In the genomic region with DNA sequence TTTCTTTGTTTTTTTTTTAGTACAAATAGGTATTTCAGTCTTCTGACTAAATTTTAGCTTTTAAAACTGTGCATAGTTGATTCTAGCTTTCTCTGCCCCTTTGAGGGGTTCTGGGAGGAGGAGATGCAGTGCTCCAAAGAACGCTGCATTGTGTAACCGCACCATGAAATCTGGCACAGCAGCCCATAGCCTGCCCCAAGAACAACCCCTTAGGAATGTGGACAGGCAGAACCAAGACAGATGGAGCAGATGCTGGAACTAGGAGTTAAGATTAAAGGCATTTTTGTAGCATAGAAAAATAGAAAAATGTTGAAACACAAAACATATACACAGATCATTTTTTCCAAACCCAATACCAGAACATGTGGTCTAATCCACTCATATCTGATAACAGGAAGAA, we compare ENCODE assay signal across 15 cellular contexts.
DNase-seq lines count a peak whose midpoint lies in the region; ATAC-seq and TF ChIP-seq lines count a peak whose summit lies in the region.
"Had no signal": no experiment of that assay in that cellular context is flagged by ENCODE, and none has a peak within 500 bp of the region (broad histone marks: within the 10 kb centered on the region; RNA-seq: fewer than 3 reads in every experiment).

No MANE protein-coding gene starts in this region.

- H3K27me3 Mint-ChIP-seq in Caco-2 (ENCODE audit: insufficient read depth, unreplicated experiment) = peaks cover 20% of the 10 kb centered on the region
- H3K27me3 Mint-ChIP-seq: activated CD4-positive, alpha-beta T cell treated with anti-CD3 and anti-CD28 coated beads for 36 hours; naive B cell had no signal

- intact Hi-C loops in ascending aorta (cut with DNase I) (no loop called here), ovary (cut with DNase I) (no loop called here), Caco-2 (cut with micrococcal nuclease; ENCODE audit: unreplicated experiment) (no loop called here)

- H3K27ac ChIP-seq in ascending aorta = peak overlapping the region; percentile 11 to 31
- peak overlapping the region; percentile 41 to 64 (median 56) for H3K27ac ChIP-seq in gastroesophageal sphincter
- H3K27ac ChIP-seq in ovary = peak overlapping the region in 1 of 2 donors; percentile 31

- no peak overlapping the region for H3K27ac Mint-ChIP-seq in Caco-2 (ENCODE audit: unreplicated experiment)
- H3K27ac Mint-ChIP-seq: activated CD4-positive, alpha-beta T cell treated with anti-CD3 and anti-CD28 coated beads for 36 hours; naive B cell had no signal

- no peaks in the 10 kb centered on the region for H3K9me3 Mint-ChIP-seq in Caco-2 (ENCODE audit: unreplicated experiment)

- H3K36me3 Mint-ChIP-seq in Caco-2 (ENCODE audit: insufficient read depth, unreplicated experiment) = no peaks in the 10 kb centered on the region
- H3K36me3 Mint-ChIP-seq: naive B cell had no signal

- TF ChIP-seq POLR2A in gastroesophageal sphincter (IDR thresholded peaks at IDR 0.05) = no peak
- TF ChIP-seq POLR2A in ovary (IDR thresholded peaks at IDR 0.05) = no peak

- no peak overlapping the region for H3K4me3 Mint-ChIP-seq in Caco-2 (ENCODE audit: unreplicated experiment)
- H3K4me3 Mint-ChIP-seq: activated CD4-positive, alpha-beta T cell treated with anti-CD3 and anti-CD28 coated beads for 36 hours; naive B cell had no signal

- H3K4me3 ChIP-seq in AG04449 (ENCODE audit: low read depth, low read length) (no peak overlapping the region), ascending aorta (no peak overlapping the region), gastroesophageal sphincter (no peak overlapping the region), ovary (no peak overlapping the region), Caco-2 (ENCODE audit: low read depth, low read length) (no peak overlapping the region)

- 20% methylated on average over 1 of the region's 2 CpGs; no CpG with 5 or more reads in 1 of the 2 donors for whole genome bisulfite sequencing in gastroesophageal sphincter (ENCODE audit: low coverage in 1 of 2), 2 donors
- WGBS in ovary, 3 donors = 4 to 5% (median 5%) methylated on average over 2 of the region's 2 CpGs

- peaks cover 3 to 27% of the 10 kb centered on the region in 2 donors for H3K4me1 ChIP-seq in ascending aorta
- peaks cover 11 to 50% (median 17%) of the 10 kb centered on the region in 3 donors for H3K4me1 ChIP-seq in gastroesophageal sphincter
- H3K4me1 ChIP-seq in ovary (ENCODE audit: insufficient read depth) = peaks cover 5% of the 10 kb centered on the region
- H3K4me1 ChIP-seq in Caco-2 = no peaks in the 10 kb centered on the region

- POLR2A ChIA-PET in AG04449 (lab: Yijun Ruan, JAX) = interaction anchor here (0.6 kb wide), 1 partner anchor 55 kb away, joined by 3 read pairs; no protein-coding TSS in a partner anchor
- POLR2A ChIA-PET in Caco-2 (lab: Charles Lee) = no interaction called here

- TF ChIP-seq EP300 in gastroesophageal sphincter (IDR thresholded peaks at IDR 0.05) (no peak), ovary (IDR thresholded peaks at IDR 0.05) (no peak)

- H3K36me3 ChIP-seq in ascending aorta = no peaks in the 10 kb centered on the region
- no peaks in the 10 kb centered on the region for H3K36me3 ChIP-seq in gastroesophageal sphincter
- H3K36me3 ChIP-seq in ovary = no peaks in the 10 kb centered on the region
- H3K36me3 ChIP-seq in Caco-2 (ENCODE audit: control insufficient read depth, insufficient read depth, low read length) = no peaks in the 10 kb centered on the region

- H3K9me3 ChIP-seq in ascending aorta (no peaks in the 10 kb centered on the region), gastroesophageal sphincter (no peaks in the 10 kb centered on the region), ovary (no peaks in the 10 kb centered on the region), Caco-2 (no peaks in the 10 kb centered on the region)

- H3K27me3 ChIP-seq in ascending aorta = no peaks in the 10 kb centered on the region
- H3K27me3 ChIP-seq in gastroesophageal sphincter = no peaks in the 10 kb centered on the region
- H3K27me3 ChIP-seq in ovary = no peaks in the 10 kb centered on the region
- H3K27me3 ChIP-seq in Caco-2 (replicated peaks; ENCODE audit: control insufficient read depth, insufficient read depth, low read length) = no peaks in the 10 kb centered on the region

- DNase-seq in AG04449 (ENCODE audit: low read depth, low spot score) (peak; percentile 65), ascending aorta (ENCODE audit: low spot score in 2 of 2) (peak in 1 of 2 donors; percentile 75), ovary (peak; percentile 45 to 75 (median 57)), NCI-H1694 treated with DMSO at 0.1 percent for 48 hours (lab: John Stamatoyannopoulos, UW) (no peak), Caco-2 (no peak), HT-29 (ENCODE audit: low spot score) (no peak)
- DNase-seq: activated CD4-positive, alpha-beta T cell treated with anti-CD3 and anti-CD28 coated beads for 36 hours; activated T-cell treated with anti-CD3 and anti-CD28 coated beads, Interleukin-2, amount 50 U/mL, for 48 hours; DMS153; naive B cell; OCI-M1; small intestine; T-helper 1 cell had no signal

- BruUV-seq in Caco-2 (replicated peaks; lab: Mats Ljungman, UMichigan) = no TSS peak

- CTCF ChIA-PET in AG04449 (lab: Yijun Ruan, JAX) (no interaction called here), Caco-2 (lab: Charles Lee) (no interaction called here)

- no peak for TF ChIP-seq CTCF in AG04449 (IDR thresholded peaks at IDR 0.05; ENCODE audit: insufficient read depth, low read length, missing control alignments)
- no peak for TF ChIP-seq CTCF in ascending aorta (IDR thresholded peaks at IDR 0.05)
- TF ChIP-seq CTCF in gastroesophageal sphincter (IDR thresholded peaks at IDR 0.05) = no peak
- no peak for TF ChIP-seq CTCF in ovary (IDR thresholded peaks at IDR 0.05)
- TF ChIP-seq CTCF in Caco-2 (IDR thresholded peaks at IDR 0.05; ENCODE audit: insufficient read depth in 1 of 2, low read depth in 1 of 2, low read length in 1 of 2, severe bottlenecking in 1 of 2, unreplicated experiment in 1 of 2) = no peak

- no peaks in the 10 kb centered on the region for H3K4me1 Mint-ChIP-seq in Caco-2 (ENCODE audit: low read depth, unreplicated experiment)
- H3K4me1 Mint-ChIP-seq: activated CD4-positive, alpha-beta T cell treated with anti-CD3 and anti-CD28 coated beads for 36 hours; naive B cell had no signal

- ATAC-seq in gastroesophageal sphincter = peak; percentile 91
- no peak for ATAC-seq in HG03521 (IDR thresholded peaks at IDR 0.05; ENCODE audit: unreplicated experiment)
- ATAC-seq: activated CD4-positive, alpha-beta T cell treated with anti-CD3 and anti-CD28 coated beads for 36 hours had no signal

Comparison
In these comparisons a context has a peak if more than half of its experiments do, and no peak if none do; other contexts are left out.
1. DNase-seq: peak in AG04449 (single experiment) and ovary (5 of 5); none in NCI-H1694 treated with DMSO at 0.1 percent for 48 hours (single experiment), Caco-2 (0 of 2) and HT-29 (single experiment).